ENCODE assay signal across 35 cellular contexts in the genomic region with DNA sequence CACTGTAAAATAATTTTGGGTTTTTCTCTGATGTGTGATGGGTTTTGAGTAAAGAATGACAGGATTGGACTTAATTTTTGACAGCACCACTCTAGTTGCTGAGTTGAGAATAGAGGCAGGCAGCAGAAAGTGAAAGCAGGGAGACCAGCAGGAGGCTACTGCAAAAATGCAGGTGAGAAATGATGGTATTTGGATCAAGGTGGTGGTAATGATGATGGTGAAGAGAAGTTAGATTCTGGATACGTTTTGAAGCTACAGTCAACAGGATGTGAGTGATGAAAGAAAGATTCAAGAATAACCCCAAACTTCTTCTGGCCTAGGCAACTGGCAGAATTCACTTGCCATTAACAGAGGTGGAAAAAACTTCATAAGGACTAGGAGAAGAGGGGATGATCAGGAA. TPM values are rescaled to one million over a fixed set of nuclear protein-coding genes. Genes with fewer than 3 reads are reported as not detected.
"Had no signal": no experiment of that assay in that cellular context is flagged by ENCODE, and none has a peak within 500 bp of the region (broad histone marks: within the 10 kb centered on the region; RNA-seq: fewer than 3 reads in every experiment).

No MANE protein-coding gene starts in this region.

- ATAC-seq: activated CD4-positive, CD25-positive, alpha-beta regulatory T cell treated with anti-CD3 and anti-CD28 coated beads, Interleukin-2, amount 50 U/mL, for 24 hours; activated CD8-positive, alpha-beta memory T cell treated with anti-CD3 and anti-CD28 coated beads, Interleukin-2, amount 10 ng/mL, durations not matched to agents 7 days and 5 days; activated naive CD8-positive, alpha-beta T cell treated with anti-CD3 and anti-CD28 coated beads, Interleukin-2, amount 50 U/mL, for 24 hours; activated T-helper 17 cell treated with anti-CD3 and anti-CD28 coated beads, Interleukin-2, amount 50 U/mL, for 72 hours; foreskin keratinocyte; gastrocnemius medialis; heart left ventricle; T-helper 17 cell had no signal

- H3K36me3 Mint-ChIP-seq: activated CD8-positive, alpha-beta memory T cell treated with anti-CD3 and anti-CD28 coated beads, Interleukin-2, amount 10 ng/mL, durations not matched to agents 7 days and 5 days; activated naive CD4-positive, alpha-beta T cell treated with anti-CD3 and anti-CD28 coated beads, Interleukin-2, amount 50 U/mL, for 24 hours; activated naive CD8-positive, alpha-beta T cell treated with anti-CD3 and anti-CD28 coated beads for 36 hours; brain had no signal

- H3K4me3 Mint-ChIP-seq: activated B cell treated with CpG ODN at 0.5 μM for 24 hours; activated CD4-positive, alpha-beta memory T cell treated with anti-CD3 and anti-CD28 coated beads, Interleukin-2, amount 10 ng/mL, durations not matched to agents 7 days and 5 days; activated CD4-positive, alpha-beta T cell treated with anti-CD3 and anti-CD28 coated beads, Interleukin-2, amount 10 ng/mL, durations not matched to agents 24 days and 14 days; activated CD8-positive, alpha-beta memory T cell treated with anti-CD3 and anti-CD28 coated beads, Interleukin-2, amount 10 ng/mL, durations not matched to agents 7 days and 5 days; activated naive CD4-positive, alpha-beta T cell treated with anti-CD3 and anti-CD28 coated beads, Interleukin-2, amount 50 U/mL, for 24 hours; activated naive CD8-positive, alpha-beta T cell treated with anti-CD3 and anti-CD28 coated beads for 36 hours; activated naive CD8-positive, alpha-beta T cell treated with anti-CD3 and anti-CD28 coated beads, Interleukin-2, amount 50 U/mL, for 24 hours; activated T-cell treated with anti-CD3 and anti-CD28 coated beads, Interleukin-2, amount 50 U/mL, for 24 hours; activated T-helper 17 cell treated with anti-CD3 and anti-CD28 coated beads, Interleukin-2, amount 50 U/mL, for 72 hours; brain; endodermal cell; T-helper 17 cell; T-helper 2 cell treated with Interferon-gamma antibody and Interleukin-4, amounts not matched to agents 5 μg/mL and 100 μg/mL, for 36 hours had no signal

- H3K4me1 ChIP-seq: adrenal gland, ascending aorta, breast epithelium, colonic mucosa, esophagus muscularis mucosa, foreskin keratinocyte, gastrocnemius medialis, heart left ventricle had no signal

- DNase-seq: activated B cell treated with CpG ODN at 0.5 μM for 24 hours; activated CD4-positive, alpha-beta memory T cell treated with anti-CD3 and anti-CD28 coated beads, Interleukin-2, amount 10 ng/mL, durations not matched to agents 7 days and 5 days; activated CD4-positive, alpha-beta T cell treated with anti-CD3 and anti-CD28 coated beads, Interleukin-2, amount 10 ng/mL, durations not matched to agents 24 days and 14 days; activated CD8-positive, alpha-beta memory T cell treated with anti-CD3 and anti-CD28 coated beads, Interleukin-2, amount 10 ng/mL, durations not matched to agents 7 days and 5 days; activated CD8-positive, alpha-beta memory T cell treated with anti-CD3 and anti-CD28 coated beads, Interleukin-2, amount 50 U/mL, for 4 hours; activated effector memory CD4-positive, alpha-beta T cell treated with Interleukin-2 at 50 U/mL for 16 hours; activated gamma-delta T cell treated with Interleukin-2 at 50 U/mL for 16 hours; activated naive CD8-positive, alpha-beta T cell treated with anti-CD3 and anti-CD28 coated beads for 36 hours; activated naive CD8-positive, alpha-beta T cell treated with anti-CD3 and anti-CD28 coated beads, Interleukin-2, amount 50 U/mL, for 24 hours; activated T-cell treated with anti-CD3 and anti-CD28 coated beads, Interleukin-2, amount 50 U/mL, for 24 hours; adrenal gland; amygdala; central memory CD4-positive, alpha-beta T cell; cerebellar nuclear complex; colonic mucosa; effector CD8-positive, alpha-beta T cell; endodermal cell; foreskin keratinocyte; gastrocnemius medialis; glutamatergic neuron; heart left ventricle; SW 1271; T-helper 1 cell; T-helper 17 cell; T1000; WERI-Rb-1 had no signal

- H3K4me3 ChIP-seq: adrenal gland, ascending aorta, breast epithelium, cardiac muscle cell, colonic mucosa, esophagus muscularis mucosa, gastrocnemius medialis, heart left ventricle had no signal

- H3K9me3 ChIP-seq: adrenal gland, ascending aorta, breast epithelium, colonic mucosa, esophagus muscularis mucosa, gastrocnemius medialis, heart left ventricle had no signal

- H3K27me3 ChIP-seq: adrenal gland, ascending aorta, breast epithelium, cardiac muscle cell, colonic mucosa, esophagus muscularis mucosa, gastrocnemius medialis had no signal

- H3K36me3 ChIP-seq: adrenal gland, ascending aorta, breast epithelium, cardiac muscle cell, colonic mucosa, esophagus muscularis mucosa, gastrocnemius medialis, heart left ventricle, WERI-Rb-1 had no signal

- H3K9me3 Mint-ChIP-seq: activated B cell treated with CpG ODN at 0.5 μM for 24 hours; activated CD4-positive, alpha-beta memory T cell treated with anti-CD3 and anti-CD28 coated beads, Interleukin-2, amount 10 ng/mL, durations not matched to agents 7 days and 5 days; activated naive CD4-positive, alpha-beta T cell treated with anti-CD3 and anti-CD28 coated beads, Interleukin-2, amount 50 U/mL, for 24 hours; activated naive CD8-positive, alpha-beta T cell treated with anti-CD3 and anti-CD28 coated beads for 36 hours; activated T-cell treated with anti-CD3 and anti-CD28 coated beads, Interleukin-2, amount 50 U/mL, for 24 hours; brain; endodermal cell; T-helper 2 cell treated with Interferon-gamma antibody and Interleukin-4, amounts not matched to agents 5 μg/mL and 100 μg/mL, for 36 hours had no signal

- H3K27ac Mint-ChIP-seq: activated B cell treated with CpG ODN at 0.5 μM for 24 hours; activated CD4-positive, alpha-beta memory T cell treated with anti-CD3 and anti-CD28 coated beads, Interleukin-2, amount 10 ng/mL, durations not matched to agents 7 days and 5 days; activated CD4-positive, alpha-beta T cell treated with anti-CD3 and anti-CD28 coated beads, Interleukin-2, amount 10 ng/mL, durations not matched to agents 24 days and 14 days; activated CD8-positive, alpha-beta memory T cell treated with anti-CD3 and anti-CD28 coated beads, Interleukin-2, amount 10 ng/mL, durations not matched to agents 7 days and 5 days; activated naive CD4-positive, alpha-beta T cell treated with anti-CD3 and anti-CD28 coated beads, Interleukin-2, amount 50 U/mL, for 24 hours; activated naive CD8-positive, alpha-beta T cell treated with anti-CD3 and anti-CD28 coated beads for 36 hours; activated naive CD8-positive, alpha-beta T cell treated with anti-CD3 and anti-CD28 coated beads, Interleukin-2, amount 50 U/mL, for 24 hours; activated T-cell treated with anti-CD3 and anti-CD28 coated beads, Interleukin-2, amount 50 U/mL, for 24 hours; activated T-helper 17 cell treated with anti-CD3 and anti-CD28 coated beads, Interleukin-2, amount 50 U/mL, for 72 hours; brain; endodermal cell; T-helper 17 cell; T-helper 2 cell treated with Interferon-gamma antibody and Interleukin-4, amounts not matched to agents 5 μg/mL and 100 μg/mL, for 36 hours had no signal

- H3K27me3 Mint-ChIP-seq: activated CD4-positive, alpha-beta T cell treated with anti-CD3 and anti-CD28 coated beads, Interleukin-2, amount 10 ng/mL, durations not matched to agents 24 days and 14 days; activated CD8-positive, alpha-beta memory T cell treated with anti-CD3 and anti-CD28 coated beads, Interleukin-2, amount 10 ng/mL, durations not matched to agents 7 days and 5 days; activated naive CD4-positive, alpha-beta T cell treated with anti-CD3 and anti-CD28 coated beads, Interleukin-2, amount 50 U/mL, for 24 hours; activated naive CD8-positive, alpha-beta T cell treated with anti-CD3 and anti-CD28 coated beads for 36 hours; activated naive CD8-positive, alpha-beta T cell treated with anti-CD3 and anti-CD28 coated beads, Interleukin-2, amount 50 U/mL, for 24 hours; activated T-cell treated with anti-CD3 and anti-CD28 coated beads, Interleukin-2, amount 50 U/mL, for 24 hours had no signal

- H3K4me1 Mint-ChIP-seq: activated B cell treated with CpG ODN at 0.5 μM for 24 hours; activated CD4-positive, alpha-beta memory T cell treated with anti-CD3 and anti-CD28 coated beads, Interleukin-2, amount 10 ng/mL, durations not matched to agents 7 days and 5 days; activated CD4-positive, alpha-beta T cell treated with anti-CD3 and anti-CD28 coated beads, Interleukin-2, amount 10 ng/mL, durations not matched to agents 24 days and 14 days; activated CD8-positive, alpha-beta memory T cell treated with anti-CD3 and anti-CD28 coated beads, Interleukin-2, amount 10 ng/mL, durations not matched to agents 7 days and 5 days; activated T-helper 17 cell treated with anti-CD3 and anti-CD28 coated beads, Interleukin-2, amount 50 U/mL, for 72 hours; brain had no signal

- H3K27ac ChIP-seq: adrenal gland, ascending aorta, breast epithelium, cardiac muscle cell, colonic mucosa, esophagus muscularis mucosa, foreskin keratinocyte, gastrocnemius medialis, heart left ventricle, WERI-Rb-1 had no signal

RNA-seq across cellular contexts. Expression of gene AK5, which starts 14.8 kb away (rescaled TPM):
- total RNA-seq: activated B cell treated with CpG ODN at 0.5 μM for 24 hours; activated CD8-positive, alpha-beta memory T cell treated with anti-CD3 and anti-CD28 coated beads, Interleukin-2, amount 10 ng/mL, durations not matched to agents 7 days and 5 days; activated T-helper 17 cell treated with anti-CD3 and anti-CD28 coated beads, Interleukin-2, amount 50 U/mL, for 72 hours; ascending aorta had no signal
